ENCODE assay signal across 20 cellular contexts in the genomic region with DNA sequence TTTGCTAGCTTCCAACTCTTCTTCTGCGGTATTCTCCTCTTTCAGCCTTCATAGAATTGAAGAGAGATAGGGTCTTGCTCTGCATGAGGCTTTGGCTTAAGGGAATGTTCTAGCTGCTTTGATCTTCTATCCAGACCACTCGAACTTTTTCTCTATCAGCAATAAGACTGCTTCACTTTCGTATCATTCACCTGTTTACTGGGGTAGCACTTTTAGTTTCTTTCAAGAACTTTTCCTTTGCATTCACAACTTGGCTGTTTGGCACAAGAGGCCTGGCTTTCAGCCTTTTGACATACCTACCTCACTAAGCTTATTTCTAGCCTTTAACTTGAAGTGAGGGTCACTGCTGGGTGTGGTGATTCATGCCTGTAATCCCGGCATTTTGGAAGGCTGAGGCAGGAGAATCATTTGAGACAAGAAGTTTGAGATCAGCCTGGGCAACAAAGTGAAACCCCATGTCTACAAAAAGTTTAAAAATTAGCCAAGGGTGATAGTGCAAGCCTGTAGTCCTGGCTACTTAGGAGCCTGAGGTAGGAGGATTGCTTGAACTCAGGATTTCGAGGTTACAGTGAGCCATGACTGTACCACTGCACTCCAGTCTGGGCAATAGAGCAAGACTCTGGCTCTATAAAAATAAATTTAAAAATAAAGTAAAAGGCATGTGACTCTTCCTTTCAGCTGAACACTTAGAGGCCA. TPM values are rescaled to one million over a fixed set of nuclear protein-coding genes. Genes with fewer than 3 reads are reported as not detected.
DNase-seq lines count a peak whose midpoint lies in the region; ATAC-seq and TF ChIP-seq lines count a peak whose summit lies in the region.
"Had no signal": no experiment of that assay in that cellular context is flagged by ENCODE, and none has a peak within 500 bp of the region (broad histone marks: within the 10 kb centered on the region; RNA-seq: fewer than 3 reads in every experiment).

No MANE protein-coding gene starts in this region.

- H3K56ac ChIP-seq in mesendoderm (ENCODE audit: low read length), result no peak overlapping the region

- H3K4me1 Mint-ChIP-seq in endodermal cell, result peaks cover 1% of the 10 kb centered on the region

- no peaks in the 10 kb centered on the region for H3K27me3 Mint-ChIP-seq in endodermal cell (ENCODE audit: insufficient read depth)

- no peaks in the 10 kb centered on the region for H3K79me2 ChIP-seq in mesendoderm (ENCODE audit: control insufficient read depth, insufficient read depth, low read length)

- peak overlapping the region; percentile 65 for H3K4ac ChIP-seq in mesendoderm (ENCODE audit: low read depth, low read length)

- H3K27ac Mint-ChIP-seq in endodermal cell, result no peak overlapping the region
- H3K27ac Mint-ChIP-seq: CD4-positive, alpha-beta T cell had no signal

- peak overlapping the region; percentile 37 for H2BK15ac ChIP-seq in mesendoderm (replicated peaks; ENCODE audit: low read depth)

- no peak overlapping the region for H2AK5ac ChIP-seq in mesendoderm (ENCODE audit: low read length)

- H4K8ac ChIP-seq in mesendoderm (ENCODE audit: low read depth, low read length), result no peak overlapping the region

- peak overlapping the region; percentile 68 for H3K18ac ChIP-seq in mesendoderm (ENCODE audit: low read length)

- peak; percentile 3 for DNase-seq in ACHN
- no peak for DNase-seq in endodermal cell
- no peak for DNase-seq in mesendoderm
- no peak for DNase-seq in stimulated activated CD4-positive, alpha-beta T cell treated with anti-CD3 and anti-CD28 coated beads, Interleukin-4, amount 100 ng/mL, for 1 hour
- no peak for DNase-seq in CD1c-positive myeloid dendritic cell (ENCODE audit: extremely low spot score)
- DNase-seq: AML-193; CD4-positive, alpha-beta T cell; DMS79; GM23248; IMR-90 had no signal

- H3K4me2 ChIP-seq in mesendoderm (ENCODE audit: low read length), result no peak overlapping the region
- H3K4me2 ChIP-seq: BLaER1 treated with 17β-estradiol and CSF1 and Interleukin-3, amounts not matched to agents 10 nM and 100 nM; KMS-11 had no signal

- ATAC-seq in HG02885 (IDR thresholded peaks at IDR 0.05; ENCODE audit: poor library complexity, unreplicated experiment), result no peak
- ATAC-seq: GM12878, HCT116 had no signal

- H3K27me3 ChIP-seq in HUES6 (ENCODE audit: control insufficient read depth, insufficient read depth, low read length), result no peaks in the 10 kb centered on the region
- no peaks in the 10 kb centered on the region for H3K27me3 ChIP-seq in endodermal cell (ENCODE audit: control insufficient read depth, insufficient read depth, low read length, poor library complexity, severe bottlenecking)
- no peaks in the 10 kb centered on the region for H3K27me3 ChIP-seq in mesendoderm (ENCODE audit: insufficient read depth, low read length, poor library complexity)
- H3K27me3 ChIP-seq: BLaER1 treated with 17β-estradiol and CSF1 and Interleukin-3, amounts not matched to agents 10 nM and 100 nM had no signal

- H3K27ac ChIP-seq in HUES6 (ENCODE audit: low read depth, low read length) (peak overlapping the region; percentile 38; the same call in 1 of the 2 replicates), endodermal cell (ENCODE audit: low read depth, low read length) (no peak overlapping the region), mesendoderm (ENCODE audit: low read depth, low read length) (no peak overlapping the region)
- H3K27ac ChIP-seq: 22Rv1; BLaER1 treated with 17β-estradiol and CSF1 and Interleukin-3, amounts not matched to agents 10 nM and 100 nM; GM23248; HL-60; KMS-11 had no signal

- no peak overlapping the region for H3K4me3 Mint-ChIP-seq in endodermal cell
- H3K4me3 Mint-ChIP-seq: CD4-positive, alpha-beta T cell had no signal

- H3K36me3 Mint-ChIP-seq in endodermal cell (ENCODE audit: low read depth), result peaks cover 21% of the 10 kb centered on the region

- H2BK5ac ChIP-seq in mesendoderm (ENCODE audit: low read length), result no peak overlapping the region

- H3K4me3 ChIP-seq in HUES6 (ENCODE audit: low read depth, low read length) (no peak overlapping the region; the same call in 1 of the 2 replicates), endodermal cell (ENCODE audit: low read length) (peak overlapping the region; percentile 54), mesendoderm (ENCODE audit: low read length) (no peak overlapping the region)
- H3K4me3 ChIP-seq: BLaER1 treated with 17β-estradiol and CSF1 and Interleukin-3, amounts not matched to agents 10 nM and 100 nM; GM12878; GM23248 had no signal

- H3K9ac ChIP-seq in HUES6 (ENCODE audit: low read length) (peak overlapping the region; percentile 54), endodermal cell (ENCODE audit: extremely low read depth, low read length, poor library complexity, severe bottlenecking) (no peak overlapping the region), mesendoderm (ENCODE audit: low read length) (no peak overlapping the region)
- H3K9ac ChIP-seq: BLaER1 treated with 17β-estradiol and CSF1 and Interleukin-3, amounts not matched to agents 10 nM and 100 nM; GM23248; KMS-11 had no signal

- H3K36me3 ChIP-seq in HUES6 (ENCODE audit: control insufficient read depth, insufficient read depth, low read length) (no peaks in the 10 kb centered on the region), endodermal cell (ENCODE audit: control insufficient read depth, insufficient read depth, low read length) (no peaks in the 10 kb centered on the region), mesendoderm (ENCODE audit: control insufficient read depth, insufficient read depth, low read length) (no peaks in the 10 kb centered on the region)
- H3K36me3 ChIP-seq: BLaER1 treated with 17β-estradiol and CSF1 and Interleukin-3, amounts not matched to agents 10 nM and 100 nM had no signal

- H2BK120ac ChIP-seq in mesendoderm (ENCODE audit: low read depth, low read length), result no peak overlapping the region

- H3K23ac ChIP-seq in mesendoderm (ENCODE audit: low read length), result no peak overlapping the region

- in situ Hi-C loops in ACHN (cut with HindIII; ENCODE audit: low pct_ligation_motif_present, low pct_unique_long_range_greater_than_20kb, low sequenced_read_pairs), result no loop called here

- H3K79me1 ChIP-seq in mesendoderm (ENCODE audit: low read length), result no peaks in the 10 kb centered on the region

- no peak for TF ChIP-seq CTCF in endodermal cell (conservative IDR thresholded peaks at IDR 0.05)

- H3K9me3 Mint-ChIP-seq in endodermal cell, result peaks cover 37% of the 10 kb centered on the region
- H3K9me3 Mint-ChIP-seq: CD4-positive, alpha-beta T cell had no signal

- peaks cover 10% of the 10 kb centered on the region; the same call in 1 of the 2 replicates for H3K9me3 ChIP-seq in HUES6 (ENCODE audit: control insufficient read depth, insufficient read depth, low read depth, low read length)
- peaks cover 35% of the 10 kb centered on the region for H3K9me3 ChIP-seq in endodermal cell (ENCODE audit: control insufficient read depth, low read length)

- WGBS in endodermal cell (ENCODE audit: insufficient coverage in 1 of 2, insufficient read length in 1 of 2), 2 experiments, result 87 to 98% methylated on average over 3 to 5 of the region's 5 CpGs
- WGBS in mesendoderm (ENCODE audit: extremely low coverage, insufficient coverage, low lambda C conversion rate), result no CpG with 5 or more reads among the region's 5 CpGs

- H3K4me1 ChIP-seq in HUES6 (ENCODE audit: control insufficient read depth, insufficient read depth, low read length), result peaks cover 11% of the 10 kb centered on the region; the same call in 1 of the 2 replicates
- H3K4me1 ChIP-seq in endodermal cell (ENCODE audit: control insufficient read depth, insufficient read depth, low read length), result no peaks in the 10 kb centered on the region
- no peaks in the 10 kb centered on the region for H3K4me1 ChIP-seq in mesendoderm (ENCODE audit: control insufficient read depth, low read depth, low read length)
- H3K4me1 ChIP-seq: BLaER1 treated with 17β-estradiol and CSF1 and Interleukin-3, amounts not matched to agents 10 nM and 100 nM had no signal

- no peak overlapping the region for H4K5ac ChIP-seq in mesendoderm (ENCODE audit: low read length)

RNA-seq across cellular contexts. Expression of gene HPGDS, which starts 47.1 kb away (rescaled TPM):
- not detected for total RNA-seq in endodermal cell
- polyA plus RNA-seq in endodermal cell (2013, experiment 1 of 2), result not detected
- not detected for polyA plus RNA-seq in endodermal cell (2013, experiment 2 of 2)
- polyA plus RNA-seq in mesendoderm (2013, experiment 1 of 2), result not detected
- not detected for polyA plus RNA-seq in mesendoderm (2013, experiment 2 of 2)
- total RNA-seq: A673; CD4-positive, alpha-beta T cell; G401; GM12878; GM23248; IMR-90 had no signal
- polyA plus RNA-seq: GM12878, GM23248, IMR-90 had no signal
